Comparison of ENCODE assay signal across 8 cellular contexts in genomic region chr17:10698116-10698818, GRCh38. TPM values are rescaled to one million over a fixed set of nuclear protein-coding genes. Genes with fewer than 3 reads are reported as not detected.
A peak's percentile ranks its signal among the peaks of the same experiment; 100 is the strongest.
DNase-seq lines count a peak whose midpoint lies in the region; ATAC-seq and TF ChIP-seq lines count a peak whose summit lies in the region.

No MANE protein-coding gene starts in this region.

- WGBS in psoas muscle, 3 donors = 6 to 15% (median 7%) methylated on average over 17 of the region's 17 CpGs

- TF ChIP-seq CTCF in activated B cell treated with CpG ODN at 0.5 μM for 24 hours (IDR thresholded peaks at IDR 0.05) (no peak), psoas muscle (IDR thresholded peaks at IDR 0.05) (no peak)

- H3K36me3 ChIP-seq in ACC112 (ENCODE audit: insufficient read depth, low read length) = peaks cover 5% of the 10 kb centered on the region; the same call in 1 of the 2 replicates
- H3K36me3 ChIP-seq in H7 (replicated peaks; ENCODE audit: control insufficient read depth, insufficient read depth, low read length) = peaks cover 9% of the 10 kb centered on the region
- peaks cover 11 to 24% of the 10 kb centered on the region in 2 donors for H3K36me3 ChIP-seq in psoas muscle (ENCODE audit: insufficient read depth in 1 of 2, low read depth in 1 of 2)

- H3K4me3 ChIP-seq in ACC112 (ENCODE audit: low read depth, low read length) = peak overlapping the region; percentile 94
- H3K4me3 ChIP-seq in H7 (ENCODE audit: insufficient read depth, low read depth, low read length) = peak overlapping the region; percentile 93
- H3K4me3 ChIP-seq in psoas muscle = peak overlapping the region; percentile 96

- no peak for ATAC-seq in activated B cell treated with CpG ODN at 0.5 μM for 24 hours (ENCODE audit: low read depth)
- ATAC-seq in psoas muscle = peak in 2 of 4 donors; percentile 34 to 66
- ATAC-seq in HG02885 (IDR thresholded peaks at IDR 0.05; ENCODE audit: poor library complexity, unreplicated experiment) = no peak

- POLR2A ChIA-PET in activated B cell treated with CpG ODN at 0.5 μM for 24 hours (lab: Charles Lee) = interaction anchor here (0.6 kb wide), 1 partner anchor 21 kb away, joined by 3 read pairs; no protein-coding TSS in a partner anchor

- H3K27me3 ChIP-seq in ACC112 (ENCODE audit: insufficient read depth, low read length) (no peaks in the 10 kb centered on the region), H7 (ENCODE audit: control insufficient read depth, insufficient read depth, low read length) (no peaks in the 10 kb centered on the region), psoas muscle (ENCODE audit: insufficient read depth in 3 of 3, low read length in 2 of 3) (no peaks in the 10 kb centered on the region)

- H3K27ac ChIP-seq in ACC112 (ENCODE audit: low read depth, low read length) (peak overlapping the region; percentile 87), psoas muscle (peak overlapping the region; percentile 95)

- peak overlapping the region; percentile 92 for H3K4me3 Mint-ChIP-seq in activated B cell treated with CpG ODN at 0.5 μM for 24 hours

- H3K27me3 Mint-ChIP-seq in activated B cell treated with CpG ODN at 0.5 μM for 24 hours = no peaks in the 10 kb centered on the region

- H3K9me3 Mint-ChIP-seq in activated B cell treated with CpG ODN at 0.5 μM for 24 hours = no peaks in the 10 kb centered on the region

- peaks cover 28% of the 10 kb centered on the region for H3K4me1 ChIP-seq in ACC112 (ENCODE audit: control insufficient read depth, insufficient read depth, low read length, unreplicated experiment)
- peaks cover 10% of the 10 kb centered on the region for H3K4me1 ChIP-seq in psoas muscle

- H3K79me2 ChIP-seq in ACC112 (ENCODE audit: control insufficient read depth, insufficient read depth, low read length, unreplicated experiment) = peaks cover 65% of the 10 kb centered on the region

- intact Hi-C loops in activated B cell treated with CpG ODN at 0.5 μM for 24 hours (cut with micrococcal nuclease) = loop anchor here (5.0 kb wide), 1 partner anchor 66 kb away; no protein-coding TSS in a partner anchor
- intact Hi-C loops in psoas muscle (cut with DNase I) = loop anchor here in 1 of 2 donors (10.0 kb wide), 1 partner anchor 1297 kb away; the partner anchor contains the start of gene ZNF18

- peak overlapping the region; percentile 92 for H3K27ac Mint-ChIP-seq in activated B cell treated with CpG ODN at 0.5 μM for 24 hours

- H3K36me3 Mint-ChIP-seq in activated B cell treated with CpG ODN at 0.5 μM for 24 hours (ENCODE audit: low read depth) = peaks cover 29% of the 10 kb centered on the region

- CTCF ChIA-PET in activated B cell treated with CpG ODN at 0.5 μM for 24 hours (lab: Charles Lee) = no interaction called here

- DNase-seq in H7 (peak; percentile 31), activated B cell treated with CpG ODN at 0.5 μM for 24 hours (no peak), glomerular visceral epithelial cell (ENCODE audit: extremely low spot score) (peak; percentile 5), psoas muscle (no peak), NCI-H1436 treated with DMSO at 0.1 percent for 48 hours (lab: John Stamatoyannopoulos, UW) (no peak), NCI-H226 (no peak)

- H3K9me3 ChIP-seq in psoas muscle = no peaks in the 10 kb centered on the region

- H3K4me1 Mint-ChIP-seq in activated B cell treated with CpG ODN at 0.5 μM for 24 hours = peaks cover 55% of the 10 kb centered on the region

- peak overlapping the region; percentile 70 for H2AFZ ChIP-seq in ACC112 (ENCODE audit: low read length, unreplicated experiment)

RNA-seq across cellular contexts. Expression of gene ADPRM, which starts 0.9 kb away (rescaled TPM):
- total RNA-seq in H7 (2014; rRNA removed; shearing (Covaris generic)) = 7.9 and 11.0 TPM in 2 replicates
- total RNA-seq in activated B cell treated with CpG ODN at 0.5 μM for 24 hours (14.1 and 14.8 TPM in 2 replicates), psoas muscle (10 to 100 TPM in 2 of 4 donors, 1 to 10 TPM in 2; 8.9 to 15.8 (median 10.6) TPM)
- 10 to 100 TPM; 10.6 to 14.6 (median 13.7) TPM for polyA plus RNA-seq in psoas muscle

RNA-seq across cellular contexts. Expression of gene SCO1, which starts 0.9 kb away (rescaled TPM):
- total RNA-seq in H7 (2014; rRNA removed; shearing (Covaris generic)) = 69.6 and 70.4 TPM in 2 replicates
- 27.9 and 33.3 TPM in 2 replicates for total RNA-seq in activated B cell treated with CpG ODN at 0.5 μM for 24 hours
- total RNA-seq in psoas muscle = 10 to 100 TPM; 25.9 to 36.1 (median 27.5) TPM
- polyA plus RNA-seq in psoas muscle = 10 to 100 TPM; 17.5 to 38.9 (median 28.6) TPM

RNA-seq across cellular contexts. Expression of gene TMEM220, which starts 31.6 kb away (rescaled TPM):
- total RNA-seq in H7 (2014; rRNA removed; shearing (Covaris generic)) = 1.9 and 5.3 TPM in 2 replicates
- total RNA-seq in activated B cell treated with CpG ODN at 0.5 μM for 24 hours (1.6 and 2.4 TPM in 2 replicates), psoas muscle (1 to 10 TPM; 4.2 to 8.9 (median 6.5) TPM)
- polyA plus RNA-seq in psoas muscle = 1 to 10 TPM; 3.4 to 4.9 (median 3.6) TPM

RNA-seq across cellular contexts. Expression of gene MYH3, which starts 41.2 kb away (rescaled TPM):
- total RNA-seq in H7 (2014; rRNA removed; shearing (Covaris generic)) = 0.69 and 4.2 TPM in 2 replicates
- total RNA-seq in activated B cell treated with CpG ODN at 0.5 μM for 24 hours (5.8 and 5.9 TPM in 2 replicates), psoas muscle (100 to 1,000 TPM in 1 of 4 donors, 10 to 100 TPM in 1, 1 to 10 TPM in 2; 5.8 to 261 (median 34.6) TPM)
- 1 to 10 TPM; 1.9 to 5.4 (median 2.1) TPM for polyA plus RNA-seq in psoas muscle

Comparison
In these comparisons a context has a peak if more than half of its experiments do, and no peak if none do; other contexts are left out.
1. DNase-seq: peak in H7 (single experiment) and glomerular visceral epithelial cell (single experiment); none in activated B cell treated with CpG ODN at 0.5 μM for 24 hours (single experiment), psoas muscle (0 of 2), NCI-H1436 treated with DMSO at 0.1 percent for 48 hours (single experiment) and NCI-H226 (single experiment).
2. Peak in every context shown above with its lines, with median percentiles within 50 percentile points of each other: H3K4me3 ChIP-seq.